Comparison of ENCODE assay signal across 1 cellular context in the genomic region with DNA sequence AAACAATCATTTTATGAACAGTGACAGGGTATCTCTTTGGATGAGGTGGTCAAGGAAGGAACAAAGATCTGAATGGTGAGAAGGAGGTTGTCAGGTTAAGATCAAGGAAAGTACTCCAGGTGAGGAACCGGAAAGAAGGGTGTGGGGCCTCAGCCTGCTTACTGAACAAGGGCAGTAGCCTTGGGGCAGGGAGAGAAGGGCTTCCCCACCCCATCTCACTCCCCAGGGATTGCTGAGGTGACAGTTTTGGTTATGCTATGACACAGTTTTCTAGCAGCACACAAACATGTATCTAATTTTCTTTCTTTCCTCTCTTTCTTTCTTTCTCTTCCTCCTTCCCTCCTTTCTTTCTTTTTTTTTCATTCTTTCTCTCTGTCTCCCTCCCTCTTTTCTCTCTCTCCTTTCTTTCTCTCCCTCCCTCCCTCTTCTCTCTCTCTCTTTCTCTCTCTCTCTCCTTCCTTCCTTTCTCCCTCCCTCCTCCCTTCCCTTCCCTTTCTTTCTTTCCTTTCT.
TF ChIP-seq lines count a peak whose summit lies in the region.

No MANE protein-coding gene starts in this region.

TF ChIP-seq in GM12878, 131 proteins besides CTCF, POLR2A, EP300 and RAD21 (continues in another document):
- peak; percentile 61; the same call in 1 of the 2 replicates for TF ChIP-seq BACH1 (IDR thresholded peaks at IDR 0.05; ENCODE audit: borderline replicate concordance)
- TF ChIP-seq MEF2B (IDR thresholded peaks at IDR 0.05; ENCODE audit: partially characterized antibody, poor library complexity, severe bottlenecking) = peak; percentile 99
- TF ChIP-seq GATAD2B (conservative IDR thresholded peaks at IDR 0.05; ENCODE audit: low read depth) = peak; percentile 73
- no peak for TF ChIP-seq ZZZ3 (IDR thresholded peaks at IDR 0.05; ENCODE audit: control insufficient read depth, insufficient read length, low read depth)
- peak; percentile 65 for TF ChIP-seq RUNX3 (IDR thresholded peaks at IDR 0.05; ENCODE audit: low read length)
- TF ChIP-seq, protein P1, sequence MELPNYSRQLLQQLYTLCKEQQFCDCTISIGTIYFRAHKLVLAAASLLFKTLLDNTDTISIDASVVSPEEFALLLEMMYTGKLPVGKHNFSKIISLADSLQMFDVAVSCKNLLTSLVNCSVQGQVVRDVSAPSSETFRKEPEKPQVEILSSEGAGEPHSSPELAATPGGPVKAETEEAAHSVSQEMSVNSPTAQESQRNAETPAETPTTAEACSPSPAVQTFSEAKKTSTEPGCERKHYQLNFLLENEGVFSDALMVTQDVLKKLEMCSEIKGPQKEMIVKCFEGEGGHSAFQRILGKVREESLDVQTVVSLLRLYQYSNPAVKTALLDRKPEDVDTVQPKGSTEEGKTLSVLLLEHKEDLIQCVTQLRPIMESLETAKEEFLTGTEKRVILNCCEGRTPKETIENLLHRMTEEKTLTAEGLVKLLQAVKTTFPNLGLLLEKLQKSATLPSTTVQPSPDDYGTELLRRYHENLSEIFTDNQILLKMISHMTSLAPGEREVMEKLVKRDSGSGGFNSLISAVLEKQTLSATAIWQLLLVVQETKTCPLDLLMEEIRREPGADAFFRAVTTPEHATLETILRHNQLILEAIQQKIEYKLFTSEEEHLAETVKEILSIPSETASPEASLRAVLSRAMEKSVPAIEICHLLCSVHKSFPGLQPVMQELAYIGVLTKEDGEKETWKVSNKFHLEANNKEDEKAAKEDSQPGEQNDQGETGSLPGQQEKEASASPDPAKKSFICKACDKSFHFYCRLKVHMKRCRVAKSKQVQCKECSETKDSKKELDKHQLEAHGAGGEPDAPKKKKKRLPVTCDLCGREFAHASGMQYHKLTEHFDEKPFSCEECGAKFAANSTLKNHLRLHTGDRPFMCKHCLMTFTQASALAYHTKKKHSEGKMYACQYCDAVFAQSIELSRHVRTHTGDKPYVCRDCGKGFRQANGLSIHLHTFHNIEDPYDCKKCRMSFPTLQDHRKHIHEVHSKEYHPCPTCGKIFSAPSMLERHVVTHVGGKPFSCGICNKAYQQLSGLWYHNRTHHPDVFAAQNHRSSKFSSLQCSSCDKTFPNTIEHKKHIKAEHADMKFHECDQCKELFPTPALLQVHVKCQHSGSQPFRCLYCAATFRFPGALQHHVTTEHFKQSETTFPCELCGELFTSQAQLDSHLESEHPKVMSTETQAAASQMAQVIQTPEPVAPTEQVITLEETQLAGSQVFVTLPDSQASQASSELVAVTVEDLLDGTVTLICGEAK (IDR thresholded peaks at IDR 0.05; ENCODE audit: borderline replicate concordance) = 0 out of 2 replicates have a peak, but pooled peaks have one; percentile 18
- TF ChIP-seq ZNF207 (IDR thresholded peaks at IDR 0.05; ENCODE audit: borderline replicate concordance) = no peak
- peak; percentile 8 to 58; a peak in 2 of 4 replicates for TF ChIP-seq BHLHE40 (IDR thresholded peaks at IDR 0.05; ENCODE audit: borderline replicate concordance in 1 of 2, low read depth in 2 of 2, low read length in 1 of 2)
- TF ChIP-seq, protein P2, sequence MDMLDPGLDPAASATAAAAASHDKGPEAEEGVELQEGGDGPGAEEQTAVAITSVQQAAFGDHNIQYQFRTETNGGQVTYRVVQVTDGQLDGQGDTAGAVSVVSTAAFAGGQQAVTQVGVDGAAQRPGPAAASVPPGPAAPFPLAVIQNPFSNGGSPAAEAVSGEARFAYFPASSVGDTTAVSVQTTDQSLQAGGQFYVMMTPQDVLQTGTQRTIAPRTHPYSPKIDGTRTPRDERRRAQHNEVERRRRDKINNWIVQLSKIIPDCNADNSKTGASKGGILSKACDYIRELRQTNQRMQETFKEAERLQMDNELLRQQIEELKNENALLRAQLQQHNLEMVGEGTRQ (IDR thresholded peaks at IDR 0.05; ENCODE audit: borderline replicate concordance, low read depth, low read length) = peak; percentile 37
- TF ChIP-seq, protein P3, sequence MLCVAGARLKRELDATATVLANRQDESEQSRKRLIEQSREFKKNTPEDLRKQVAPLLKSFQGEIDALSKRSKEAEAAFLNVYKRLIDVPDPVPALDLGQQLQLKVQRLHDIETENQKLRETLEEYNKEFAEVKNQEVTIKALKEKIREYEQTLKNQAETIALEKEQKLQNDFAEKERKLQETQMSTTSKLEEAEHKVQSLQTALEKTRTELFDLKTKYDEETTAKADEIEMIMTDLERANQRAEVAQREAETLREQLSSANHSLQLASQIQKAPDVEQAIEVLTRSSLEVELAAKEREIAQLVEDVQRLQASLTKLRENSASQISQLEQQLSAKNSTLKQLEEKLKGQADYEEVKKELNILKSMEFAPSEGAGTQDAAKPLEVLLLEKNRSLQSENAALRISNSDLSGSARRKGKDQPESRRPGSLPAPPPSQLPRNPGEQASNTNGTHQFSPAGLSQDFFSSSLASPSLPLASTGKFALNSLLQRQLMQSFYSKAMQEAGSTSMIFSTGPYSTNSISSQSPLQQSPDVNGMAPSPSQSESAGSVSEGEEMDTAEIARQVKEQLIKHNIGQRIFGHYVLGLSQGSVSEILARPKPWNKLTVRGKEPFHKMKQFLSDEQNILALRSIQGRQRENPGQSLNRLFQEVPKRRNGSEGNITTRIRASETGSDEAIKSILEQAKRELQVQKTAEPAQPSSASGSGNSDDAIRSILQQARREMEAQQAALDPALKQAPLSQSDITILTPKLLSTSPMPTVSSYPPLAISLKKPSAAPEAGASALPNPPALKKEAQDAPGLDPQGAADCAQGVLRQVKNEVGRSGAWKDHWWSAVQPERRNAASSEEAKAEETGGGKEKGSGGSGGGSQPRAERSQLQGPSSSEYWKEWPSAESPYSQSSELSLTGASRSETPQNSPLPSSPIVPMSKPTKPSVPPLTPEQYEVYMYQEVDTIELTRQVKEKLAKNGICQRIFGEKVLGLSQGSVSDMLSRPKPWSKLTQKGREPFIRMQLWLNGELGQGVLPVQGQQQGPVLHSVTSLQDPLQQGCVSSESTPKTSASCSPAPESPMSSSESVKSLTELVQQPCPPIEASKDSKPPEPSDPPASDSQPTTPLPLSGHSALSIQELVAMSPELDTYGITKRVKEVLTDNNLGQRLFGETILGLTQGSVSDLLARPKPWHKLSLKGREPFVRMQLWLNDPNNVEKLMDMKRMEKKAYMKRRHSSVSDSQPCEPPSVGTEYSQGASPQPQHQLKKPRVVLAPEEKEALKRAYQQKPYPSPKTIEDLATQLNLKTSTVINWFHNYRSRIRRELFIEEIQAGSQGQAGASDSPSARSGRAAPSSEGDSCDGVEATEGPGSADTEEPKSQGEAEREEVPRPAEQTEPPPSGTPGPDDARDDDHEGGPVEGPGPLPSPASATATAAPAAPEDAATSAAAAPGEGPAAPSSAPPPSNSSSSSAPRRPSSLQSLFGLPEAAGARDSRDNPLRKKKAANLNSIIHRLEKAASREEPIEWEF (IDR thresholded peaks at IDR 0.05; ENCODE audit: insufficient replicate concordance, low read depth, low read length) = no peak
- peak; percentile 89 for TF ChIP-seq EED (IDR thresholded peaks at IDR 0.05; ENCODE audit: low read depth)
- TF ChIP-seq, protein P4, sequence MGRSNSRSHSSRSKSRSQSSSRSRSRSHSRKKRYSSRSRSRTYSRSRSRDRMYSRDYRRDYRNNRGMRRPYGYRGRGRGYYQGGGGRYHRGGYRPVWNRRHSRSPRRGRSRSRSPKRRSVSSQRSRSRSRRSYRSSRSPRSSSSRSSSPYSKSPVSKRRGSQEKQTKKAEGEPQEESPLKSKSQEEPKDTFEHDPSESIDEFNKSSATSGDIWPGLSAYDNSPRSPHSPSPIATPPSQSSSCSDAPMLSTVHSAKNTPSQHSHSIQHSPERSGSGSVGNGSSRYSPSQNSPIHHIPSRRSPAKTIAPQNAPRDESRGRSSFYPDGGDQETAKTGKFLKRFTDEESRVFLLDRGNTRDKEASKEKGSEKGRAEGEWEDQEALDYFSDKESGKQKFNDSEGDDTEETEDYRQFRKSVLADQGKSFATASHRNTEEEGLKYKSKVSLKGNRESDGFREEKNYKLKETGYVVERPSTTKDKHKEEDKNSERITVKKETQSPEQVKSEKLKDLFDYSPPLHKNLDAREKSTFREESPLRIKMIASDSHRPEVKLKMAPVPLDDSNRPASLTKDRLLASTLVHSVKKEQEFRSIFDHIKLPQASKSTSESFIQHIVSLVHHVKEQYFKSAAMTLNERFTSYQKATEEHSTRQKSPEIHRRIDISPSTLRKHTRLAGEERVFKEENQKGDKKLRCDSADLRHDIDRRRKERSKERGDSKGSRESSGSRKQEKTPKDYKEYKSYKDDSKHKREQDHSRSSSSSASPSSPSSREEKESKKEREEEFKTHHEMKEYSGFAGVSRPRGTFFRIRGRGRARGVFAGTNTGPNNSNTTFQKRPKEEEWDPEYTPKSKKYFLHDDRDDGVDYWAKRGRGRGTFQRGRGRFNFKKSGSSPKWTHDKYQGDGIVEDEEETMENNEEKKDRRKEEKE (IDR thresholded peaks at IDR 0.05) = no peak
- TF ChIP-seq PAX5 (IDR thresholded peaks at IDR 0.05; ENCODE audit: borderline replicate concordance, low read depth, low read length) = peak; percentile 71; the same call in 1 of the 2 replicates
- TF ChIP-seq, protein P5, sequence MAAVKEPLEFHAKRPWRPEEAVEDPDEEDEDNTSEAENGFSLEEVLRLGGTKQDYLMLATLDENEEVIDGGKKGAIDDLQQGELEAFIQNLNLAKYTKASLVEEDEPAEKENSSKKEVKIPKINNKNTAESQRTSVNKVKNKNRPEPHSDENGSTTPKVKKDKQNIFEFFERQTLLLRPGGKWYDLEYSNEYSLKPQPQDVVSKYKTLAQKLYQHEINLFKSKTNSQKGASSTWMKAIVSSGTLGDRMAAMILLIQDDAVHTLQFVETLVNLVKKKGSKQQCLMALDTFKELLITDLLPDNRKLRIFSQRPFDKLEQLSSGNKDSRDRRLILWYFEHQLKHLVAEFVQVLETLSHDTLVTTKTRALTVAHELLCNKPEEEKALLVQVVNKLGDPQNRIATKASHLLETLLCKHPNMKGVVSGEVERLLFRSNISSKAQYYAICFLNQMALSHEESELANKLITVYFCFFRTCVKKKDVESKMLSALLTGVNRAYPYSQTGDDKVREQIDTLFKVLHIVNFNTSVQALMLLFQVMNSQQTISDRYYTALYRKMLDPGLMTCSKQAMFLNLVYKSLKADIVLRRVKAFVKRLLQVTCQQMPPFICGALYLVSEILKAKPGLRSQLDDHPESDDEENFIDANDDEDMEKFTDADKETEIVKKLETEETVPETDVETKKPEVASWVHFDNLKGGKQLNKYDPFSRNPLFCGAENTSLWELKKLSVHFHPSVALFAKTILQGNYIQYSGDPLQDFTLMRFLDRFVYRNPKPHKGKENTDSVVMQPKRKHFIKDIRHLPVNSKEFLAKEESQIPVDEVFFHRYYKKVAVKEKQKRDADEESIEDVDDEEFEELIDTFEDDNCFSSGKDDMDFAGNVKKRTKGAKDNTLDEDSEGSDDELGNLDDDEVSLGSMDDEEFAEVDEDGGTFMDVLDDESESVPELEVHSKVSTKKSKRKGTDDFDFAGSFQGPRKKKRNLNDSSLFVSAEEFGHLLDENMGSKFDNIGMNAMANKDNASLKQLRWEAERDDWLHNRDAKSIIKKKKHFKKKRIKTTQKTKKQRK (IDR thresholded peaks at IDR 0.05; ENCODE audit: low read depth, low read length) = no peak
- TF ChIP-seq YY1 (IDR thresholded peaks at IDR 0.05; ENCODE audit: low read depth, low read length) = no peak
- no peak for TF ChIP-seq ZNF24 (IDR thresholded peaks at IDR 0.05)
- 0 out of 4 replicates have a peak, but pooled peaks of 1 of the 2 experiments have one; percentile 16 for TF ChIP-seq SRF (IDR thresholded peaks at IDR 0.05; ENCODE audit: low read depth in 2 of 2, low read length in 2 of 2)
- TF ChIP-seq, protein P6, sequence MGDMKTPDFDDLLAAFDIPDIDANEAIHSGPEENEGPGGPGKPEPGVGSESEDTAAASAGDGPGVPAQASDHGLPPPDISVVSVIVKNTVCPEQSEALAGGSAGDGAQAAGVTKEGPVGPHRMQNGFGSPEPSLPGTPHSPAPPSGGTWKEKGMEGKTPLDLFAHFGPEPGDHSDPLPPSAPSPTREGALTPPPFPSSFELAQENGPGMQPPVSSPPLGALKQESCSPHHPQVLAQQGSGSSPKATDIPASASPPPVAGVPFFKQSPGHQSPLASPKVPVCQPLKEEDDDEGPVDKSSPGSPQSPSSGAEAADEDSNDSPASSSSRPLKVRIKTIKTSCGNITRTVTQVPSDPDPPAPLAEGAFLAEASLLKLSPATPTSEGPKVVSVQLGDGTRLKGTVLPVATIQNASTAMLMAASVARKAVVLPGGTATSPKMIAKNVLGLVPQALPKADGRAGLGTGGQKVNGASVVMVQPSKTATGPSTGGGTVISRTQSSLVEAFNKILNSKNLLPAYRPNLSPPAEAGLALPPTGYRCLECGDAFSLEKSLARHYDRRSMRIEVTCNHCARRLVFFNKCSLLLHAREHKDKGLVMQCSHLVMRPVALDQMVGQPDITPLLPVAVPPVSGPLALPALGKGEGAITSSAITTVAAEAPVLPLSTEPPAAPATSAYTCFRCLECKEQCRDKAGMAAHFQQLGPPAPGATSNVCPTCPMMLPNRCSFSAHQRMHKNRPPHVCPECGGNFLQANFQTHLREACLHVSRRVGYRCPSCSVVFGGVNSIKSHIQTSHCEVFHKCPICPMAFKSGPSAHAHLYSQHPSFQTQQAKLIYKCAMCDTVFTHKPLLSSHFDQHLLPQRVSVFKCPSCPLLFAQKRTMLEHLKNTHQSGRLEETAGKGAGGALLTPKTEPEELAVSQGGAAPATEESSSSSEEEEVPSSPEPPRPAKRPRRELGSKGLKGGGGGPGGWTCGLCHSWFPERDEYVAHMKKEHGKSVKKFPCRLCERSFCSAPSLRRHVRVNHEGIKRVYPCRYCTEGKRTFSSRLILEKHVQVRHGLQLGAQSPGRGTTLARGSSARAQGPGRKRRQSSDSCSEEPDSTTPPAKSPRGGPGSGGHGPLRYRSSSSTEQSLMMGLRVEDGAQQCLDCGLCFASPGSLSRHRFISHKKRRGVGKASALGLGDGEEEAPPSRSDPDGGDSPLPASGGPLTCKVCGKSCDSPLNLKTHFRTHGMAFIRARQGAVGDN (IDR thresholded peaks at IDR 0.05) = 0 out of 2 replicates have a peak, but pooled peaks have one; percentile 22
- 0 out of 2 replicates have a peak, but pooled peaks have one; percentile 52 for TF ChIP-seq HDGF (IDR thresholded peaks at IDR 0.05)
- 0 out of 2 replicates have a peak, but pooled peaks have one; percentile 12 for TF ChIP-seq RAD51 (IDR thresholded peaks at IDR 0.05)
- no peak for TF ChIP-seq STAT3 (IDR thresholded peaks at IDR 0.05; ENCODE audit: low read depth, low read length)
- TF ChIP-seq CBX3 (IDR thresholded peaks at IDR 0.05; ENCODE audit: borderline replicate concordance, low read depth) = no peak
- TF ChIP-seq MTA2 (IDR thresholded peaks at IDR 0.05; ENCODE audit: low read depth) = peak; percentile 95
- TF ChIP-seq SREBF2 (IDR thresholded peaks at IDR 0.05; ENCODE audit: low read length) = no peak
- TF ChIP-seq IRF4 (IDR thresholded peaks at IDR 0.05; ENCODE audit: low read depth, low read length) = peak; percentile 93
- TF ChIP-seq NBN (IDR thresholded peaks at IDR 0.05) = peak; percentile 97
- no peak for TF ChIP-seq FOXM1 (IDR thresholded peaks at IDR 0.05; ENCODE audit: low read depth, low read length)
- TF ChIP-seq, protein P7, sequence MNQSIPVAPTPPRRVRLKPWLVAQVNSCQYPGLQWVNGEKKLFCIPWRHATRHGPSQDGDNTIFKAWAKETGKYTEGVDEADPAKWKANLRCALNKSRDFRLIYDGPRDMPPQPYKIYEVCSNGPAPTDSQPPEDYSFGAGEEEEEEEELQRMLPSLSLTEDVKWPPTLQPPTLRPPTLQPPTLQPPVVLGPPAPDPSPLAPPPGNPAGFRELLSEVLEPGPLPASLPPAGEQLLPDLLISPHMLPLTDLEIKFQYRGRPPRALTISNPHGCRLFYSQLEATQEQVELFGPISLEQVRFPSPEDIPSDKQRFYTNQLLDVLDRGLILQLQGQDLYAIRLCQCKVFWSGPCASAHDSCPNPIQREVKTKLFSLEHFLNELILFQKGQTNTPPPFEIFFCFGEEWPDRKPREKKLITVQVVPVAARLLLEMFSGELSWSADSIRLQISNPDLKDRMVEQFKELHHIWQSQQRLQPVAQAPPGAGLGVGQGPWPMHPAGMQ (IDR thresholded peaks at IDR 0.05; ENCODE audit: borderline replicate concordance) = no peak
- TF ChIP-seq SP1 (IDR thresholded peaks at IDR 0.05; ENCODE audit: low read depth, low read length) = peak; percentile 77
- TF ChIP-seq NR2C2 (IDR thresholded peaks at IDR 0.05; ENCODE audit: borderline replicate concordance, control insufficient read depth, insufficient read length, low read depth) = no peak
- peak; percentile 70; the same call in 1 of the 2 replicates for TF ChIP-seq CREM (IDR thresholded peaks at IDR 0.05; ENCODE audit: low read depth)
